22 cellular contexts compared by ENCODE assay signal in the genomic region with DNA sequence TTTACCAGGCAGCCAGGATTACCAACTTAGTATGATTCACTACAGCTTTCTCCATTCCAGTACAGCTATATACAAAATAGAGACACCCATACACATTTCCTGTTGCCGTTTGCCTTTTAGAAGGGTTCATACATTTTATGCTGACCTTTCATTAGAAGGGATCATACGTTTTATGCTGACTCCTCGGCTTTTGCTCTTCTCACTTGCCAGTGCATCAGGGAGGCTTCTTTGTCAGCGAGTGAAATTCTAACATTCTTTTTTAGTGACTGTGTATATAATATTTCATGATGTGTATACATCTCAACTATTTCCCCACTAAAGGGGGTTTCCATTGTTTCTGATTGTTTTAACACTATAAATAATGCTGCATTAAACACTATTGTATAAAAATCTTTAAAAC.
DNase-seq lines count a peak whose midpoint lies in the region; ATAC-seq lines count a peak whose summit lies in the region.
"Had no signal": no experiment of that assay in that cellular context is flagged by ENCODE, and none has a peak within 500 bp of the region (broad histone marks: within the 10 kb centered on the region; RNA-seq: fewer than 3 reads in every experiment).

No MANE protein-coding gene starts in this region.

- H3K27me3 Mint-ChIP-seq in stimulated activated memory B cell treated with anti-CD40 and anti-IgM and Interleukin-4, amounts not matched to agents 10 μg/mL and 1 μg/mL and 100 μg/mL, for 72 hours: no peaks in the 10 kb centered on the region
- H3K27me3 Mint-ChIP-seq: activated B cell treated with CpG ODN at 0.5 μM for 24 hours; activated CD8-positive, alpha-beta T cell treated with anti-CD3 and anti-CD28 coated beads for 36 hours; activated naive CD4-positive, alpha-beta T cell treated with anti-CD3 and anti-CD28 coated beads, Interleukin-2, amount 10 ng/mL, durations not matched to agents 7 days and 5 days; CD4-positive, alpha-beta T cell; T-helper 17 cell had no signal

- no peak overlapping the region for H3K27ac Mint-ChIP-seq in stimulated activated memory B cell treated with anti-CD40 and anti-IgM and Interleukin-4, amounts not matched to agents 10 μg/mL and 1 μg/mL and 100 μg/mL, for 72 hours
- H3K27ac Mint-ChIP-seq: activated B cell treated with CpG ODN at 0.5 μM for 24 hours; activated CD8-positive, alpha-beta T cell treated with anti-CD3 and anti-CD28 coated beads for 36 hours; activated naive CD4-positive, alpha-beta T cell treated with anti-CD3 and anti-CD28 coated beads, Interleukin-2, amount 10 ng/mL, durations not matched to agents 7 days and 5 days; CD4-positive, alpha-beta T cell; T-helper 17 cell had no signal

- H3K36me3 ChIP-seq in ACC112 (ENCODE audit: insufficient read depth, low read length) (no peaks in the 10 kb centered on the region), adipocyte (ENCODE audit: control insufficient read depth, insufficient read depth, low read length, severe bottlenecking) (no peaks in the 10 kb centered on the region)
- H3K36me3 ChIP-seq: gastroesophageal sphincter, suprapubic skin, uterus had no signal

- H3K27ac ChIP-seq in ACC112 (ENCODE audit: low read depth, low read length): no peak overlapping the region
- H3K27ac ChIP-seq: gastroesophageal sphincter, suprapubic skin, uterus had no signal

- H3K27me3 ChIP-seq in ACC112 (ENCODE audit: insufficient read depth, low read length) (no peaks in the 10 kb centered on the region), adipocyte (replicated peaks; ENCODE audit: control insufficient read depth, insufficient read depth, low read length) (no peaks in the 10 kb centered on the region)
- H3K27me3 ChIP-seq: gastroesophageal sphincter, suprapubic skin, uterus had no signal

- H3K4me3 ChIP-seq in ACC112 (ENCODE audit: low read depth, low read length): no peak overlapping the region
- H3K4me3 ChIP-seq in adipocyte (ENCODE audit: low read length): no peak overlapping the region
- H3K4me3 ChIP-seq: gastroesophageal sphincter, mucosa of descending colon, suprapubic skin, uterus had no signal

- H3K4me1 Mint-ChIP-seq in stimulated activated memory B cell treated with anti-CD40 and anti-IgM and Interleukin-4, amounts not matched to agents 10 μg/mL and 1 μg/mL and 100 μg/mL, for 72 hours: no peaks in the 10 kb centered on the region
- H3K4me1 Mint-ChIP-seq: activated B cell treated with CpG ODN at 0.5 μM for 24 hours; activated naive CD4-positive, alpha-beta T cell treated with anti-CD3 and anti-CD28 coated beads, Interleukin-2, amount 10 ng/mL, durations not matched to agents 7 days and 5 days; neural crest cell; T-helper 17 cell had no signal

- DNase-seq in HPDE6-E6E7 (ENCODE audit: extremely low spot score) (peak; percentile 6), adipocyte (ENCODE audit: low read depth) (peak; percentile 46), foreskin melanocyte (peak; percentile 3), kidney glomerular epithelial cell (lab: John Stamatoyannopoulos, UW) (no peak)
- DNase-seq: activated B cell treated with CpG ODN at 0.5 μM for 24 hours; activated CD8-positive, alpha-beta T cell treated with anti-CD3 and anti-CD28 coated beads for 36 hours; activated naive CD4-positive, alpha-beta T cell treated with anti-CD3 and anti-CD28 coated beads, Interleukin-2, amount 10 ng/mL, durations not matched to agents 7 days and 5 days; activated T-cell treated with anti-CD3 and anti-CD28 coated beads, Interleukin-2, amount 50 U/mL, for 4 hours; CD4-positive, alpha-beta T cell; DMS79; mucosa of descending colon; NCI-H524 treated with DMSO at 0.1 percent for 48 hours; SHP77 treated with DMSO at 0.1 percent for 48 hours; T-helper 17 cell; uterus had no signal

- H3K9me3 Mint-ChIP-seq in stimulated activated memory B cell treated with anti-CD40 and anti-IgM and Interleukin-4, amounts not matched to agents 10 μg/mL and 1 μg/mL and 100 μg/mL, for 72 hours: no peaks in the 10 kb centered on the region
- H3K9me3 Mint-ChIP-seq: neural crest cell had no signal

- no peaks in the 10 kb centered on the region for H3K4me1 ChIP-seq in ACC112 (ENCODE audit: control insufficient read depth, insufficient read depth, low read length, unreplicated experiment)
- H3K4me1 ChIP-seq in adipocyte (ENCODE audit: control insufficient read depth, insufficient read depth, low read length): peaks cover 2% of the 10 kb centered on the region
- H3K4me1 ChIP-seq: gastroesophageal sphincter, suprapubic skin, uterus had no signal

- no peak overlapping the region for H3K9ac ChIP-seq in adipocyte (ENCODE audit: low read length)

- H3K4me3 Mint-ChIP-seq in stimulated activated memory B cell treated with anti-CD40 and anti-IgM and Interleukin-4, amounts not matched to agents 10 μg/mL and 1 μg/mL and 100 μg/mL, for 72 hours: no peak overlapping the region
- H3K4me3 Mint-ChIP-seq: activated B cell treated with CpG ODN at 0.5 μM for 24 hours; activated CD8-positive, alpha-beta T cell treated with anti-CD3 and anti-CD28 coated beads for 36 hours; activated naive CD4-positive, alpha-beta T cell treated with anti-CD3 and anti-CD28 coated beads, Interleukin-2, amount 10 ng/mL, durations not matched to agents 7 days and 5 days; activated T-cell treated with anti-CD3 and anti-CD28 coated beads, Interleukin-2, amount 50 U/mL, for 4 hours; CD4-positive, alpha-beta T cell; neural crest cell; T-helper 17 cell had no signal

- no peak for ATAC-seq in HG03108 (IDR thresholded peaks at IDR 0.05; ENCODE audit: unreplicated experiment)
- no peak for ATAC-seq in GM21367 (IDR thresholded peaks at IDR 0.05; ENCODE audit: unreplicated experiment)
- ATAC-seq in stimulated activated memory B cell treated with anti-CD40 and anti-IgM and Interleukin-4, amounts not matched to agents 10 μg/mL and 1 μg/mL and 100 μg/mL, for 72 hours: no peak
- ATAC-seq: activated CD8-positive, alpha-beta T cell treated with anti-CD3 and anti-CD28 coated beads for 36 hours; activated T-cell treated with anti-CD3 and anti-CD28 coated beads, Interleukin-2, amount 50 U/mL, for 4 hours; gastroesophageal sphincter; mucosa of descending colon; T-helper 17 cell had no signal

- no peaks in the 10 kb centered on the region for H3K9me3 ChIP-seq in adipocyte (ENCODE audit: control insufficient read depth, low read length)
- H3K9me3 ChIP-seq: gastroesophageal sphincter, mucosa of descending colon, suprapubic skin, uterus had no signal

- no peaks in the 10 kb centered on the region for H3K36me3 Mint-ChIP-seq in stimulated activated memory B cell treated with anti-CD40 and anti-IgM and Interleukin-4, amounts not matched to agents 10 μg/mL and 1 μg/mL and 100 μg/mL, for 72 hours
- H3K36me3 Mint-ChIP-seq: activated naive CD4-positive, alpha-beta T cell treated with anti-CD3 and anti-CD28 coated beads, Interleukin-2, amount 10 ng/mL, durations not matched to agents 7 days and 5 days had no signal

- H2AFZ ChIP-seq in ACC112 (ENCODE audit: low read length, unreplicated experiment): peak overlapping the region; percentile 34

- H3K79me2 ChIP-seq in ACC112 (ENCODE audit: control insufficient read depth, insufficient read depth, low read length, unreplicated experiment): no peaks in the 10 kb centered on the region
